In genomic region chr6:165630544-165630953, GRCh38 we compare ENCODE assay signal across 1 cellular context.
A peak's percentile ranks its signal among the peaks of the same experiment; 100 is the strongest.
TF ChIP-seq lines count a peak whose summit lies in the region.

No MANE protein-coding gene starts in this region.

TF ChIP-seq in HEK293, 187 proteins besides CTCF, POLR2A, EP300 and RAD21 (continued from another document):
- TF ChIP-seq, protein P1, sequence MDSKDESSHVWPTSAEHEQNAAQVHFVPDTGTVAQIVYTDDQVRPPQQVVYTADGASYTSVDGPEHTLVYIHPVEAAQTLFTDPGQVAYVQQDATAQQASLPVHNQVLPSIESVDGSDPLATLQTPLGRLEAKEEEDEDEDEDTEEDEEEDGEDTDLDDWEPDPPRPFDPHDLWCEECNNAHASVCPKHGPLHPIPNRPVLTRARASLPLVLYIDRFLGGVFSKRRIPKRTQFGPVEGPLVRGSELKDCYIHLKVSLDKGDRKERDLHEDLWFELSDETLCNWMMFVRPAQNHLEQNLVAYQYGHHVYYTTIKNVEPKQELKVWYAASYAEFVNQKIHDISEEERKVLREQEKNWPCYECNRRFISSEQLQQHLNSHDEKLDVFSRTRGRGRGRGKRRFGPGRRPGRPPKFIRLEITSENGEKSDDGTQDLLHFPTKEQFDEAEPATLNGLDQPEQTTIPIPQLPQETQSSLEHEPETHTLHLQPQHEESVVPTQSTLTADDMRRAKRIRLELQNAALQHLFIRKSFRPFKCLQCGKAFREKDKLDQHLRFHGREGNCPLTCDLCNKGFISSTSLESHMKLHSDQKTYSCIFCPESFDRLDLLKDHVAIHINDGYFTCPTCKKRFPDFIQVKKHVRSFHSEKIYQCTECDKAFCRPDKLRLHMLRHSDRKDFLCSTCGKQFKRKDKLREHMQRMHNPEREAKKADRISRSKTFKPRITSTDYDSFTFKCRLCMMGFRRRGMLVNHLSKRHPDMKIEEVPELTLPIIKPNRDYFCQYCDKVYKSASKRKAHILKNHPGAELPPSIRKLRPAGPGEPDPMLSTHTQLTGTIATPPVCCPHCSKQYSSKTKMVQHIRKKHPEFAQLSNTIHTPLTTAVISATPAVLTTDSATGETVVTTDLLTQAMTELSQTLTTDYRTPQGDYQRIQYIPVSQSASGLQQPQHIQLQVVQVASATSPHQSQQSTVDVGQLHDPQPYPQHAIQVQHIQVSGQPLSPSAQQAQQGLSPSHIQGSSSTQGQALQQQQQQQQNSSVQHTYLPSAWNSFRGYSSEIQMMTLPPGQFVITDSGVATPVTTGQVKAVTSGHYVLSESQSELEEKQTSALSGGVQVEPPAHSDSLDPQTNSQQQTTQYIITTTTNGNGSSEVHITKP (tag by site-specific recombination; IDR thresholded peaks at IDR 0.05): 0 out of 2 replicates have a peak, but pooled peaks have one; percentile 16
